ENCODE assay signal across 8 cellular contexts in the genomic region with DNA sequence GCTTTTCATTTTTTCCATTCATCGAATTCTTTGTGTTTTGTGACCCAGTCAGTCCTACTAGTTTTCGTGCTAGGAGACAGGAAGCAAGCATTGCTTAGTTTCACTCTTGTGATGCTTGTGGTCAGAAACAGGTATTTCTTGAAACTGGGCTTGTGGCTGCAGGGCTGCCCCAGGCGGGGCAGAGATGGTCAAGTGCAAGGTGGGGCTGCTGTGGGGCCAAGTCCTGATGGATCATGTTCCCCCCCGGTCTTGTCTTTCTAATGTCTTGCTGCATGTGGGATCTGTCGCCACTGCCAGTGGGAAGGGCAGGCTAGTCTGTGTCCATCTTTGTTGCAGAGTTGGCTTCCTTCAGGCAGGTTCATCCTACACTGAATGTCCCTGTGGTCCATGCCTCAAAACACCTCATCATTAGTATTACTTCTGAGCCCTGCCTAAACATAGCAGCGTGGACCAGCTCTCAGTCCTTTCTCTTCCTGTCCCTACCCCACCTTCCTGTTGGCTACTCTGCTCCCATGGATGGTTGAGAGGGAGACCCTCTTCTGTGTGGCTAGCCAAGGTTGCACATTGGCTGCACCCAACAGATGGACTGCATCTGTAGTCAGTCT. TPM values are rescaled to one million over a fixed set of nuclear protein-coding genes. Genes with fewer than 3 reads are reported as not detected.
A peak's percentile ranks its signal among the peaks of the same experiment; 100 is the strongest.
DNase-seq lines count a peak whose midpoint lies in the region; ATAC-seq, FAIRE-seq and TF ChIP-seq lines count a peak whose summit lies in the region.

No MANE protein-coding gene starts in this region.

- H3K4me3 ChIP-seq in kidney (ENCODE audit: low read length in 2 of 2): no peak overlapping the region

- no peak overlapping the region for H3K9ac ChIP-seq in kidney (ENCODE audit: low read length in 2 of 2)

- FAIRE-seq in kidney (lab: Jason Lieb, UNC) (no peak), RCC 7860 (lab: Jason Lieb, UNC) (no peak)

- DNase-seq in kidney (peak; percentile 6), anterior cingulate cortex (lab: John Stamatoyannopoulos, UW) (no peak), RCC 7860 (ENCODE audit: low spot score) (no peak), head of caudate nucleus (no peak), occipital lobe (lab: John Stamatoyannopoulos, UW) (no peak)

- no peaks in the 10 kb centered on the region for H3K9me3 ChIP-seq in kidney (ENCODE audit: control insufficient read depth in 1 of 2, low read length in 2 of 2)

- peaks cover 13 to 15% of the 10 kb centered on the region in 2 donors for H3K4me1 ChIP-seq in kidney (ENCODE audit: control insufficient read depth in 1 of 2, insufficient read depth in 1 of 2, low read depth in 1 of 2, low read length in 2 of 2)

- TF ChIP-seq CTCF in kidney (IDR thresholded peaks at IDR 0.05; ENCODE audit: borderline replicate concordance, extremely low read depth, insufficient read depth): no peak

- H3K27ac ChIP-seq in kidney (ENCODE audit: low read depth in 2 of 2, low read length in 2 of 2): no peak overlapping the region

- intact Hi-C loops in kidney (cut with DNase I): no loop called here
- intact Hi-C loops in head of caudate nucleus (cut with DNase I): no loop called here

- ATAC-seq in GM18508 (IDR thresholded peaks at IDR 0.05; ENCODE audit: insufficient read depth, unreplicated experiment) (peak; percentile 60), GM21423 (IDR thresholded peaks at IDR 0.05; ENCODE audit: unreplicated experiment) (peak; percentile 61), HG03469 (IDR thresholded peaks at IDR 0.05; ENCODE audit: unreplicated experiment) (peak; percentile 53)

- H3K36me3 ChIP-seq in kidney (ENCODE audit: control insufficient read depth in 1 of 2, insufficient read depth in 2 of 2, low read length in 2 of 2): no peaks in the 10 kb centered on the region

RNA-seq across cellular contexts. Expression of gene INPP4A, which starts 38.7 kb away (rescaled TPM):
- total RNA-seq in kidney (27.9 TPM), occipital lobe (125 TPM)
- polyA plus RNA-seq in kidney (ENCODE audit: insufficient read depth, low read depth, low replicate concordance): 4.1 TPM
